Comparison of ENCODE assay signal across 29 cellular contexts in genomic region chr16:1726661-1727502, GRCh38. TPM values are rescaled to one million over a fixed set of nuclear protein-coding genes. Genes with fewer than 3 reads are reported as not detected.
DNase-seq lines count a peak whose midpoint lies in the region; ATAC-seq, FAIRE-seq and TF ChIP-seq lines count a peak whose summit lies in the region.
"Had no signal": no experiment of that assay in that cellular context is flagged by ENCODE, and none has a peak within 500 bp of the region (broad histone marks: within the 10 kb centered on the region; RNA-seq: fewer than 3 reads in every experiment).

No MANE protein-coding gene starts in this region.

- RAD21 ChIA-PET in GM12878 (lab: Charles Lee; ENCODE audit: unreplicated experiment) = no interaction called here

- SMC1A ChIA-PET in GM12878 (lab: Charles Lee; ENCODE audit: uncharacterized antibody, unreplicated experiment) = interaction anchor here (1.2 to 1.3 kb wide), 2 partner anchors 19 to 21 kb away, joined by 3 read pairs; partner anchors contain the start of gene MAPK8IP3

- peak overlapping the region; percentile 1 for H3K27ac Mint-ChIP-seq in T-helper 1 cell treated with Interleukin-12 subunit alpha and Interleukin-12 subunit beta and Interleukin-4 antibody, amounts not matched to agents 30 μg/mL and 1 μg/mL, for 36 hours
- peak overlapping the region in 2 of 3 donors; percentile 26 to 53 for H3K27ac Mint-ChIP-seq in CD4-positive, CD25-positive, alpha-beta regulatory T cell
- peak overlapping the region in 5 of 9 donors; percentile 2 to 78 (median 35) for H3K27ac Mint-ChIP-seq in naive thymus-derived CD4-positive, alpha-beta T cell
- H3K27ac Mint-ChIP-seq: CD4-positive, alpha-beta T cell had no signal

- 97% methylated on average over 32 of the region's 32 CpGs for WGBS in GM12878 (ENCODE audit: insufficient coverage, insufficient replicate concordance, low lambda C conversion rate, missing lambda C conversion rate)

- TF ChIP-seq EP300 in GM12878 (IDR thresholded peaks at IDR 0.05; ENCODE audit: borderline replicate concordance in 1 of 2, control insufficient read depth in 1 of 2, low read depth in 2 of 2, low read length in 2 of 2) = no peak

- ATAC-seq in CD4-positive, CD25-positive, alpha-beta regulatory T cell (ENCODE audit: low read depth in 2 of 2) = no peak
- ATAC-seq in GM12878 (no peak), HG02642 (IDR thresholded peaks at IDR 0.05; ENCODE audit: poor library complexity, unreplicated experiment) (no peak), GM21786 (IDR thresholded peaks at IDR 0.05; ENCODE audit: unreplicated experiment) (no peak)
- no peak for ATAC-seq in naive thymus-derived CD4-positive, alpha-beta T cell
- ATAC-seq: esophagus mucosa; lower lobe of right lung; mucosa of descending colon; stimulated activated naive CD8-positive, alpha-beta T cell treated with anti-CD3 and anti-CD28 coated beads, Interleukin-15, amount 100 ng/mL, for 72 hours had no signal

- TF ChIP-seq RAD21 in GM12878 (IDR thresholded peaks at IDR 0.05; ENCODE audit: insufficient read depth, low read depth, low read length) = no peak

- no peak overlapping the region for H3K4me3 Mint-ChIP-seq in T-helper 1 cell treated with Interleukin-12 subunit alpha and Interleukin-12 subunit beta and Interleukin-4 antibody, amounts not matched to agents 30 μg/mL and 1 μg/mL, for 36 hours
- no peak overlapping the region for H3K4me3 Mint-ChIP-seq in CD4-positive, CD25-positive, alpha-beta regulatory T cell
- H3K4me3 Mint-ChIP-seq in naive thymus-derived CD4-positive, alpha-beta T cell = no peak overlapping the region
- H3K4me3 Mint-ChIP-seq: CD4-positive, alpha-beta T cell; stimulated activated naive CD8-positive, alpha-beta T cell treated with anti-CD3 and anti-CD28 coated beads, Interleukin-15, amount 100 ng/mL, for 72 hours had no signal

- H3K9me3 Mint-ChIP-seq in T-helper 1 cell treated with Interleukin-12 subunit alpha and Interleukin-12 subunit beta and Interleukin-4 antibody, amounts not matched to agents 30 μg/mL and 1 μg/mL, for 36 hours = no peaks in the 10 kb centered on the region
- H3K9me3 Mint-ChIP-seq in CD4-positive, CD25-positive, alpha-beta regulatory T cell = peaks cover 0 to 3% (median 0%) of the 10 kb centered on the region in 7 donors
- H3K9me3 Mint-ChIP-seq in naive thymus-derived CD4-positive, alpha-beta T cell = no peaks in the 10 kb centered on the region
- H3K9me3 Mint-ChIP-seq: CD4-positive, alpha-beta T cell; stimulated activated naive CD8-positive, alpha-beta T cell treated with anti-CD3 and anti-CD28 coated beads, Interleukin-15, amount 100 ng/mL, for 72 hours had no signal

- no peak overlapping the region for H3K4me2 ChIP-seq in GM12878 (ENCODE audit: control insufficient read depth, insufficient read depth)

- no peak for FAIRE-seq in GM12878 (lab: Jason Lieb, UNC)
- FAIRE-seq: colon had no signal

- TF ChIP-seq POLR2A in GM12878 (IDR thresholded peaks at IDR 0.05; ENCODE audit: low read depth, low read length) = no peak

- no peaks in the 10 kb centered on the region for H3K9me3 ChIP-seq in CD4-positive, CD25-positive, alpha-beta regulatory T cell (ENCODE audit: control insufficient read depth in 2 of 2, low read length in 2 of 2)
- H3K9me3 ChIP-seq in GM12878 (replicated peaks; ENCODE audit: control insufficient read depth, insufficient read depth, low read length) = no peaks in the 10 kb centered on the region
- H3K9me3 ChIP-seq in naive thymus-derived CD4-positive, alpha-beta T cell (ENCODE audit: control insufficient read depth in 2 of 3, low read length in 3 of 3) = no peaks in the 10 kb centered on the region
- H3K9me3 ChIP-seq: lower lobe of right lung, MG63, mucosa of descending colon, Peyer's patch, vagina had no signal

- no peaks in the 10 kb centered on the region for H3K27me3 Mint-ChIP-seq in T-helper 1 cell treated with Interleukin-12 subunit alpha and Interleukin-12 subunit beta and Interleukin-4 antibody, amounts not matched to agents 30 μg/mL and 1 μg/mL, for 36 hours (ENCODE audit: low read depth)
- no peaks in the 10 kb centered on the region for H3K27me3 Mint-ChIP-seq in CD4-positive, CD25-positive, alpha-beta regulatory T cell
- H3K27me3 Mint-ChIP-seq in naive thymus-derived CD4-positive, alpha-beta T cell = no peaks in the 10 kb centered on the region
- H3K27me3 Mint-ChIP-seq: CD4-positive, alpha-beta T cell; stimulated activated naive CD8-positive, alpha-beta T cell treated with anti-CD3 and anti-CD28 coated beads, Interleukin-15, amount 100 ng/mL, for 72 hours had no signal

- BruUV-seq in GM12878 (replicated peaks; lab: Mats Ljungman, UMichigan) = no TSS peak

- H3K9ac ChIP-seq in GM12878 (ENCODE audit: control insufficient read depth, insufficient read depth, low read length) = no peak overlapping the region

- DNase-seq in T-helper 1 cell = no peak
- DNase-seq in CD4-positive, CD25-positive, alpha-beta regulatory T cell = no peak
- no peak for DNase-seq in GM12878 (ENCODE audit: low read depth, low spot score)
- no peak for DNase-seq in naive thymus-derived CD4-positive, alpha-beta T cell
- no peak for DNase-seq in stimulated activated CD4-positive, alpha-beta T cell treated with anti-CD3 and anti-CD28 coated beads, Interleukin-4, amount 100 ng/mL, for 4 hours
- DNase-seq: activated CD4-positive, CD25-positive, alpha-beta regulatory T cell; activated CD8-positive, alpha-beta memory T cell treated with anti-CD3 and anti-CD28 coated beads, Interleukin-2, amount 50 U/mL, for 4 hours; activated effector memory CD4-positive, alpha-beta T cell treated with Interleukin-2 at 50 U/mL for 16 hours; CD4-positive, alpha-beta T cell; effector CD8-positive, alpha-beta T cell; foreskin melanocyte; GOT3; KG1; kidney glomerular epithelial cell; lower lobe of right lung; MG63; mucosa of descending colon; NCI-H2081 treated with DMSO at 0.1 percent for 48 hours; NCI-H226; NCI-H748 treated with DMSO at 0.1 percent for 48 hours; Peyer's patch; stimulated activated naive CD8-positive, alpha-beta T cell treated with anti-CD3 and anti-CD28 coated beads, Interleukin-15, amount 100 ng/mL, for 72 hours had no signal

- peaks cover 1% of the 10 kb centered on the region for H3K79me2 ChIP-seq in GM12878 (ENCODE audit: control insufficient read depth, insufficient read depth, low read length)

- in situ Hi-C loops in GM12878 (cut with MboI) = no loop called here

- CTCF ChIA-PET in GM12878 (lab: Yijun Ruan, JAX) = interaction anchor here (0.7 to 1.3 kb wide), 2 partner anchors 15 to 47 kb away, joined by 3 read pairs; no protein-coding TSS in a partner anchor
- CTCF ChIA-PET in naive thymus-derived CD4-positive, alpha-beta T cell (lab: Charles Lee) = no interaction called here

- peaks cover 12% of the 10 kb centered on the region for H3K4me1 Mint-ChIP-seq in T-helper 1 cell treated with Interleukin-12 subunit alpha and Interleukin-12 subunit beta and Interleukin-4 antibody, amounts not matched to agents 30 μg/mL and 1 μg/mL, for 36 hours (ENCODE audit: low read depth)
- peaks cover 9 to 24% (median 16%) of the 10 kb centered on the region in 4 donors for H3K4me1 Mint-ChIP-seq in CD4-positive, CD25-positive, alpha-beta regulatory T cell
- peaks cover 16 to 27% (median 24%) of the 10 kb centered on the region in 7 donors for H3K4me1 Mint-ChIP-seq in naive thymus-derived CD4-positive, alpha-beta T cell

- no peaks in the 10 kb centered on the region; the same call in 1 of the 2 replicates for H4K20me1 ChIP-seq in GM12878 (ENCODE audit: control insufficient read depth, insufficient read depth)

- no peak overlapping the region for H3K4me3 ChIP-seq in CD4-positive, CD25-positive, alpha-beta regulatory T cell (ENCODE audit: low read depth, low read length)
- no peak overlapping the region for H3K4me3 ChIP-seq in GM12878
- H3K4me3 ChIP-seq in naive thymus-derived CD4-positive, alpha-beta T cell (ENCODE audit: low read length) = no peak overlapping the region
- H3K4me3 ChIP-seq: lower lobe of right lung, MG63, mucosa of descending colon, Peyer's patch, vagina had no signal

- TF ChIP-seq CTCF in GM12878 (IDR thresholded peaks at IDR 0.05 in 2 of 3, conservative IDR thresholded peaks at IDR 0.05 in 1 of 3; ENCODE audit: control insufficient read depth in 2 of 3, extremely low read depth in 1 of 3, insufficient read depth in 1 of 3, low read depth in 3 of 3, low read length in 3 of 3) = no peak

- H3K36me3 Mint-ChIP-seq in T-helper 1 cell treated with Interleukin-12 subunit alpha and Interleukin-12 subunit beta and Interleukin-4 antibody, amounts not matched to agents 30 μg/mL and 1 μg/mL, for 36 hours (ENCODE audit: low read depth) = peaks cover 15% of the 10 kb centered on the region
- H3K36me3 Mint-ChIP-seq in CD4-positive, CD25-positive, alpha-beta regulatory T cell = peaks cover 21% of the 10 kb centered on the region
- H3K36me3 Mint-ChIP-seq in naive thymus-derived CD4-positive, alpha-beta T cell = peaks cover 6 to 15% (median 9%) of the 10 kb centered on the region in 5 donors

- no peaks in the 10 kb centered on the region for H3K27me3 ChIP-seq in CD4-positive, CD25-positive, alpha-beta regulatory T cell (ENCODE audit: control insufficient read depth, insufficient read depth, low read length)
- no peaks in the 10 kb centered on the region for H3K27me3 ChIP-seq in GM12878 (replicated peaks in 1 of 2; ENCODE audit: control insufficient read depth in 2 of 2, insufficient read depth in 2 of 2, low read length in 1 of 2)
- no peaks in the 10 kb centered on the region for H3K27me3 ChIP-seq in naive thymus-derived CD4-positive, alpha-beta T cell (ENCODE audit: control insufficient read depth in 2 of 2, insufficient read depth in 2 of 2, low read length in 2 of 2)
- H3K27me3 ChIP-seq: MG63, Peyer's patch, vagina had no signal

- peaks cover 42% of the 10 kb centered on the region for H3K36me3 ChIP-seq in CD4-positive, CD25-positive, alpha-beta regulatory T cell (ENCODE audit: control insufficient read depth, insufficient read depth, low read length)
- H3K36me3 ChIP-seq in GM12878 (ENCODE audit: control insufficient read depth in 2 of 2, insufficient read depth in 2 of 2, low read length in 1 of 2) = peaks cover 9 to 20% of the 10 kb centered on the region in 2 experiments
- H3K36me3 ChIP-seq in naive thymus-derived CD4-positive, alpha-beta T cell (ENCODE audit: control insufficient read depth in 2 of 3, insufficient read depth in 3 of 3, low read length in 3 of 3) = peaks cover 0 to 63% (median 11%) of the 10 kb centered on the region in 3 experiments

- no peak overlapping the region for H2AFZ ChIP-seq in GM12878 (ENCODE audit: control insufficient read depth, low read depth, low read length)

- H3K27ac ChIP-seq in CD4-positive, CD25-positive, alpha-beta regulatory T cell (ENCODE audit: insufficient read depth, low read length, poor library complexity, severe bottlenecking) = no peak overlapping the region
- no peak overlapping the region for H3K27ac ChIP-seq in GM12878 (ENCODE audit: control insufficient read depth, insufficient read depth)
- H3K27ac ChIP-seq in naive thymus-derived CD4-positive, alpha-beta T cell (ENCODE audit: low read depth, low read length) = no peak overlapping the region
- H3K27ac ChIP-seq: 22Rv1, lower lobe of right lung, Peyer's patch, vagina had no signal

- intact Hi-C loops in GM12878 (cut with micrococcal nuclease; ENCODE audit: unreplicated experiment) = no loop called here
- intact Hi-C loops in naive thymus-derived CD4-positive, alpha-beta T cell (cut with micrococcal nuclease) = no loop called here

- POLR2A ChIA-PET in GM12878 (lab: Charles Lee) = no interaction called here
- POLR2A ChIA-PET in naive thymus-derived CD4-positive, alpha-beta T cell (lab: Charles Lee) = interaction anchor here (1.0 kb wide), 1 partner anchor 46 kb away, joined by 3 read pairs; the partner anchor contains the start of genes EME2 and MRPS34

- H3K4me1 ChIP-seq in CD4-positive, CD25-positive, alpha-beta regulatory T cell (ENCODE audit: control insufficient read depth, insufficient read depth, low read length, poor library complexity, severe bottlenecking) = peaks cover 13% of the 10 kb centered on the region
- H3K4me1 ChIP-seq in GM12878 (ENCODE audit: control insufficient read depth, insufficient read depth, low read length) = peaks cover 15% of the 10 kb centered on the region
- H3K4me1 ChIP-seq in naive thymus-derived CD4-positive, alpha-beta T cell (ENCODE audit: control insufficient read depth in 2 of 2, insufficient read depth in 2 of 2, low read length in 2 of 2) = peaks cover 16 to 18% of the 10 kb centered on the region in 2 donors

RNA-seq across cellular contexts. Expression of gene MAPK8IP3, which starts 20.9 kb away (rescaled TPM):
- 222 TPM for total RNA-seq in CD4-positive, CD25-positive, alpha-beta regulatory T cell
- polyA plus RNA-seq in CD4-positive, CD25-positive, alpha-beta regulatory T cell = 1 to 10 TPM in 3 of 4 donors, under 1 TPM in 1; 0.79 to 2.2 (median 1.2) TPM
- 329 and 384 TPM in 2 replicates for total RNA-seq in GM12878 (2013; cell fraction: nucleolus; rRNA removed)
- 36.0 and 42.2 TPM in 2 replicates for total RNA-seq in GM12878 (2014; rRNA removed)
- 18.6 and 19.6 TPM in 2 replicates for total RNA-seq in GM12878 (2014; rRNA removed; fragmentation: Illumina TruSeq; extraction: Trizol)
- 52.6 and 67.9 TPM in 2 replicates for total RNA-seq in GM12878 (2021)
- 30.5 TPM for polyA plus RNA-seq in GM12878 (2011; ENCODE audit: low read depth)
- polyA plus RNA-seq in GM12878 (2011; rRNA removed) = 15.7 and 22.4 TPM in 2 replicates
- polyA plus RNA-seq in GM12878 (2011; cell fraction: cytosol; rRNA removed) = 15.6 and 34.3 TPM in 2 replicates
- 389 and 450 TPM in 2 replicates for polyA plus RNA-seq in GM12878 (2011; cell fraction: nucleus; rRNA removed)
- 67.7 and 99.0 TPM in 2 replicates for polyA plus RNA-seq in GM12878 (2012)
- polyA plus RNA-seq in GM12878 (2014; fragmentation: Illumina TruSeq; extraction: Trizol) = 4.3 and 16.8 TPM in 2 replicates
- polyA plus RNA-seq in GM12878 (2014; fragmentation: Nextera tagmentation; extraction: Ambion mirVana) = under 1 TPM; 0.06 to 0.31 TPM
- polyA plus RNA-seq in GM12878 (2014; rRNA removed) = 67.1 and 81.0 TPM in 2 replicates
- 1 to 10 TPM; 9.3 to 9.7 TPM for polyA plus RNA-seq in GM12878 (2016; fragmentation: Nextera tagmentation; extraction: Ambion mirVana)
- polyA minus RNA-seq in GM12878 (2011; rRNA and poly(A)+ RNA removed) = 22.3 and 39.3 TPM in 2 replicates
- polyA minus RNA-seq in GM12878 (2011; cell fraction: cytosol; rRNA and poly(A)+ RNA removed) = 7.5 and 8.7 TPM in 2 replicates
- 68.1 and 97.9 TPM in 2 replicates for polyA minus RNA-seq in GM12878 (2011; cell fraction: nucleus; rRNA and poly(A)+ RNA removed)
- 100 to 1,000 TPM; 112 to 299 (median 272) TPM for total RNA-seq in naive thymus-derived CD4-positive, alpha-beta T cell
- polyA plus RNA-seq in naive thymus-derived CD4-positive, alpha-beta T cell = 1 to 10 TPM; 1.7 to 3.2 TPM

RNA-seq across cellular contexts. Expression of gene NME3, which starts 44.5 kb away (rescaled TPM):
- 45.1 TPM for total RNA-seq in CD4-positive, CD25-positive, alpha-beta regulatory T cell
- polyA plus RNA-seq in CD4-positive, CD25-positive, alpha-beta regulatory T cell = 100 to 1,000 TPM in 1 of 4 donors, 10 to 100 TPM in 3; 63.8 to 101 (median 75.0) TPM
- total RNA-seq in GM12878 (2013; cell fraction: nucleolus; rRNA removed) = 32.8 and 43.7 TPM in 2 replicates
- total RNA-seq in GM12878 (2014; rRNA removed) (49.8 and 55.5 TPM in 2 replicates), GM12878 (2014; rRNA removed; fragmentation: Illumina TruSeq; extraction: Trizol) (4.3 and 5.2 TPM in 2 replicates), GM12878 (2021) (46.7 and 47.7 TPM in 2 replicates)
- polyA plus RNA-seq in GM12878 (2011; ENCODE audit: low read depth) = 10.7 TPM
- polyA plus RNA-seq in GM12878 (2011; rRNA removed) (5.1 and 13.6 TPM in 2 replicates), GM12878 (2014; fragmentation: Illumina TruSeq; extraction: Trizol) (0.81 TPM in 1 of 2 replicates, not detected in the other), GM12878 (2014; fragmentation: Nextera tagmentation; extraction: Ambion mirVana) (1 to 10 TPM in 1 of 2 experiments, under 1 TPM in 1; 0.61 to 4.6 TPM), GM12878 (2014; rRNA removed) (51.7 and 63.4 TPM in 2 replicates), GM12878 (2016; fragmentation: Nextera tagmentation; extraction: Ambion mirVana) (10 to 100 TPM; 39.5 to 41.1 TPM)
- polyA plus RNA-seq in GM12878 (2011; cell fraction: cytosol; rRNA removed) = 28.1 and 60.3 TPM in 2 replicates
- polyA plus RNA-seq in GM12878 (2011; cell fraction: nucleus; rRNA removed) = 143 and 144 TPM in 2 replicates
- polyA plus RNA-seq in GM12878 (2012) = 44.8 and 49.8 TPM in 2 replicates
- polyA minus RNA-seq in GM12878 (2011; rRNA and poly(A)+ RNA removed) = 1.2 and 7.4 TPM in 2 replicates
- polyA minus RNA-seq in GM12878 (2011; cell fraction: cytosol; rRNA and poly(A)+ RNA removed) = 2.3 and 5.2 TPM in 2 replicates
- 22.5 and 26.6 TPM in 2 replicates for polyA minus RNA-seq in GM12878 (2011; cell fraction: nucleus; rRNA and poly(A)+ RNA removed)
- 10 to 100 TPM; 49.4 to 81.5 (median 58.2) TPM for total RNA-seq in naive thymus-derived CD4-positive, alpha-beta T cell
- polyA plus RNA-seq in naive thymus-derived CD4-positive, alpha-beta T cell = 10 to 100 TPM; 70.6 to 71.9 TPM

RNA-seq across cellular contexts. Expression of gene EME2, which starts 45.7 kb away (rescaled TPM):
- total RNA-seq in CD4-positive, CD25-positive, alpha-beta regulatory T cell = 19.0 TPM
- 1 to 10 TPM in 1 of 4 donors, under 1 TPM in 3; 0.57 to 1.1 (median 0.64) TPM for polyA plus RNA-seq in CD4-positive, CD25-positive, alpha-beta regulatory T cell
- 54.8 and 65.8 TPM in 2 replicates for total RNA-seq in GM12878 (2013; cell fraction: nucleolus; rRNA removed)
- total RNA-seq in GM12878 (2014; rRNA removed) (6.2 and 9.5 TPM in 2 replicates), GM12878 (2014; rRNA removed; fragmentation: Illumina TruSeq; extraction: Trizol) (1.4 and 2.1 TPM in 2 replicates), GM12878 (2021) (15.8 and 16.9 TPM in 2 replicates)
- 5.6 TPM for polyA plus RNA-seq in GM12878 (2011; ENCODE audit: low read depth)
- polyA plus RNA-seq in GM12878 (2011; rRNA removed) (2.8 and 4.7 TPM in 2 replicates), GM12878 (2014; fragmentation: Illumina TruSeq; extraction: Trizol) (0.79 and 2.1 TPM in 2 replicates), GM12878 (2014; fragmentation: Nextera tagmentation; extraction: Ambion mirVana) (under 1 TPM; 0.29 to 0.80 TPM), GM12878 (2014; rRNA removed) (13.3 and 16.2 TPM in 2 replicates), GM12878 (2016; fragmentation: Nextera tagmentation; extraction: Ambion mirVana) (1 to 10 TPM; 3.4 to 4.7 TPM)
- polyA plus RNA-seq in GM12878 (2011; cell fraction: cytosol; rRNA removed) = 3.5 and 7.9 TPM in 2 replicates
- 152 and 178 TPM in 2 replicates for polyA plus RNA-seq in GM12878 (2011; cell fraction: nucleus; rRNA removed)
- 10.3 and 11.2 TPM in 2 replicates for polyA plus RNA-seq in GM12878 (2012)
- polyA minus RNA-seq in GM12878 (2011; rRNA and poly(A)+ RNA removed) = 1.6 and 5.0 TPM in 2 replicates
- 1.7 and 2.6 TPM in 2 replicates for polyA minus RNA-seq in GM12878 (2011; cell fraction: cytosol; rRNA and poly(A)+ RNA removed)
- polyA minus RNA-seq in GM12878 (2011; cell fraction: nucleus; rRNA and poly(A)+ RNA removed) = 18.6 and 28.8 TPM in 2 replicates
- total RNA-seq in naive thymus-derived CD4-positive, alpha-beta T cell = 10 to 100 TPM; 32.2 to 47.5 (median 36.8) TPM
- polyA plus RNA-seq in naive thymus-derived CD4-positive, alpha-beta T cell = 1 to 10 TPM in 1 of 2 donors, under 1 TPM in 1; 0.59 to 3.8 TPM

RNA-seq across cellular contexts. Expression of gene MRPS34, which starts 46.1 kb away (rescaled TPM):
- total RNA-seq in CD4-positive, CD25-positive, alpha-beta regulatory T cell = 46.5 TPM
- polyA plus RNA-seq in CD4-positive, CD25-positive, alpha-beta regulatory T cell = 100 to 1,000 TPM; 143 to 176 (median 155) TPM
- total RNA-seq in GM12878 (2013; cell fraction: nucleolus; rRNA removed) = 26.9 and 32.5 TPM in 2 replicates
- total RNA-seq in GM12878 (2014; rRNA removed) = 144 and 185 TPM in 2 replicates
- total RNA-seq in GM12878 (2014; rRNA removed; fragmentation: Illumina TruSeq; extraction: Trizol) = 92.3 and 109 TPM in 2 replicates
- 184 and 190 TPM in 2 replicates for total RNA-seq in GM12878 (2021)
- 24.8 TPM for polyA plus RNA-seq in GM12878 (2011; ENCODE audit: low read depth)
- polyA plus RNA-seq in GM12878 (2011; rRNA removed) = 62.8 and 99.3 TPM in 2 replicates
- polyA plus RNA-seq in GM12878 (2011; cell fraction: cytosol; rRNA removed) = 130 and 176 TPM in 2 replicates
- polyA plus RNA-seq in GM12878 (2011; cell fraction: nucleus; rRNA removed) = 107 and 127 TPM in 2 replicates
- polyA plus RNA-seq in GM12878 (2012) = 75.1 and 85.8 TPM in 2 replicates
- polyA plus RNA-seq in GM12878 (2014; fragmentation: Illumina TruSeq; extraction: Trizol) = 18.2 and 56.0 TPM in 2 replicates
- polyA plus RNA-seq in GM12878 (2014; fragmentation: Nextera tagmentation; extraction: Ambion mirVana) = 10 to 100 TPM in 1 of 2 experiments, 1 to 10 TPM in 1; 3.6 to 17.9 TPM
- polyA plus RNA-seq in GM12878 (2014; rRNA removed) = 189 and 209 TPM in 2 replicates
- polyA plus RNA-seq in GM12878 (2016; fragmentation: Nextera tagmentation; extraction: Ambion mirVana) = 100 to 1,000 TPM; 265 to 285 TPM
- polyA minus RNA-seq in GM12878 (2011; rRNA and poly(A)+ RNA removed) = 31.2 and 42.9 TPM in 2 replicates
- 29.7 and 32.3 TPM in 2 replicates for polyA minus RNA-seq in GM12878 (2011; cell fraction: cytosol; rRNA and poly(A)+ RNA removed)
- polyA minus RNA-seq in GM12878 (2011; cell fraction: nucleus; rRNA and poly(A)+ RNA removed) = 22.8 and 37.4 TPM in 2 replicates
- total RNA-seq in naive thymus-derived CD4-positive, alpha-beta T cell = 100 to 1,000 TPM in 1 of 5 experiments, 10 to 100 TPM in 4; 41.6 to 115 (median 49.5) TPM
- polyA plus RNA-seq in naive thymus-derived CD4-positive, alpha-beta T cell = 100 to 1,000 TPM; 124 to 162 TPM

RNA-seq across cellular contexts. Expression of gene JPT2, which starts 48.8 kb away (rescaled TPM):
- total RNA-seq in CD4-positive, CD25-positive, alpha-beta regulatory T cell = 13.7 TPM
- polyA plus RNA-seq in CD4-positive, CD25-positive, alpha-beta regulatory T cell = 10 to 100 TPM in 2 of 4 donors, 1 to 10 TPM in 2; 9.7 to 13.9 (median 10.2) TPM
- 43.4 and 44.1 TPM in 2 replicates for total RNA-seq in GM12878 (2013; cell fraction: nucleolus; rRNA removed)
- total RNA-seq in GM12878 (2014; rRNA removed) = 48.9 and 51.7 TPM in 2 replicates
- 47.3 and 48.0 TPM in 2 replicates for total RNA-seq in GM12878 (2014; rRNA removed; fragmentation: Illumina TruSeq; extraction: Trizol)
- total RNA-seq in GM12878 (2021) = 78.4 and 82.0 TPM in 2 replicates
- polyA plus RNA-seq in GM12878 (2011; ENCODE audit: low read depth) = 17.3 TPM
- polyA plus RNA-seq in GM12878 (2011; rRNA removed) = 59.8 and 66.8 TPM in 2 replicates
- polyA plus RNA-seq in GM12878 (2011; cell fraction: cytosol; rRNA removed) = 37.7 and 63.7 TPM in 2 replicates
- 38.2 and 65.1 TPM in 2 replicates for polyA plus RNA-seq in GM12878 (2011; cell fraction: nucleus; rRNA removed)
- polyA plus RNA-seq in GM12878 (2012) = 27.5 and 30.8 TPM in 2 replicates
- 61.6 and 75.6 TPM in 2 replicates for polyA plus RNA-seq in GM12878 (2014; fragmentation: Illumina TruSeq; extraction: Trizol)
- polyA plus RNA-seq in GM12878 (2014; fragmentation: Nextera tagmentation; extraction: Ambion mirVana) = 10 to 100 TPM; 15.6 to 26.7 TPM
- 62.1 and 75.1 TPM in 2 replicates for polyA plus RNA-seq in GM12878 (2014; rRNA removed)
- polyA plus RNA-seq in GM12878 (2016; fragmentation: Nextera tagmentation; extraction: Ambion mirVana) = 10 to 100 TPM; 11.7 to 12.0 TPM
- polyA minus RNA-seq in GM12878 (2011; rRNA and poly(A)+ RNA removed) = 27.9 and 34.6 TPM in 2 replicates
- 12.2 and 22.5 TPM in 2 replicates for polyA minus RNA-seq in GM12878 (2011; cell fraction: cytosol; rRNA and poly(A)+ RNA removed)
- polyA minus RNA-seq in GM12878 (2011; cell fraction: nucleus; rRNA and poly(A)+ RNA removed) = 10.4 and 20.6 TPM in 2 replicates
- 10 to 100 TPM; 12.6 to 67.2 (median 36.4) TPM for total RNA-seq in naive thymus-derived CD4-positive, alpha-beta T cell
- 10 to 100 TPM; 13.0 to 17.5 TPM for polyA plus RNA-seq in naive thymus-derived CD4-positive, alpha-beta T cell
